28 cellular contexts compared by ENCODE assay signal in genomic region chr10:70533189-70533558, GRCh38. TPM values are rescaled to one million over a fixed set of nuclear protein-coding genes. Genes with fewer than 3 reads are reported as not detected.
"Had no signal": no experiment of that assay in that cellular context is flagged by ENCODE, and none has a peak within 500 bp of the region (broad histone marks: within the 10 kb centered on the region; RNA-seq: fewer than 3 reads in every experiment).

No MANE protein-coding gene starts in this region.

- H3K4me3 Mint-ChIP-seq: dendritic cell treated with granulocyte-macrophage colony-stimulating factor and Interleukin-4, amounts not matched to agents 40 ng/mL and 50 ng/mL, for 4 days; immature natural killer cell; naive thymus-derived CD8-positive, alpha-beta T cell; nephron progenitor cell; stimulated activated naive CD8-positive, alpha-beta T cell treated with anti-CD3 and anti-CD28 coated beads, Interleukin-15, amount 100 ng/mL, for 72 hours; type B pancreatic cell had no signal

- H3K9me3 Mint-ChIP-seq: immature natural killer cell; naive thymus-derived CD8-positive, alpha-beta T cell; nephron progenitor cell; stimulated activated naive CD8-positive, alpha-beta T cell treated with anti-CD3 and anti-CD28 coated beads, Interleukin-15, amount 100 ng/mL, for 72 hours; type B pancreatic cell had no signal

- H3K27me3 ChIP-seq: colonic mucosa, esophagus squamous epithelium, heart right ventricle, pancreas, right lobe of liver, suprapubic skin, vagina had no signal

- H3K9me3 ChIP-seq: colonic mucosa, esophagus squamous epithelium, heart right ventricle, lower lobe of right lung, pancreas, right lobe of liver, suprapubic skin, vagina had no signal

- DNase-seq: colonic mucosa; effector CD8-positive, alpha-beta T cell; erythroblast; esophagus squamous epithelium; foreskin melanocyte; glutamatergic neuron; heart right ventricle; hypothalamus; immature natural killer cell; islet precursor cell; left ventricle myocardium superior; lower lobe of right lung; naive thymus-derived CD8-positive, alpha-beta T cell; nephron progenitor cell; occipital lobe; retina; right lobe of liver; small intestine; stimulated activated CD4-positive, alpha-beta T cell treated with anti-CD3 and anti-CD28 coated beads, Interleukin-15, amount 100 ng/mL, for 24 hours; stimulated activated CD4-positive, alpha-beta T cell treated with anti-CD3 and anti-CD28 coated beads, Interleukin-4, amount 100 ng/mL, for 1 hour; stimulated activated CD8-positive, alpha-beta memory T cell treated with anti-CD3 and anti-CD28 coated beads, Interleukin-4, amount 100 ng/mL, for 48 hours; stimulated activated naive CD4-positive, alpha-beta T cell; stimulated activated naive CD8-positive, alpha-beta T cell treated with anti-CD3 and anti-CD28 coated beads, Interleukin-15, amount 100 ng/mL, for 72 hours had no signal

- FAIRE-seq: pancreas, small intestine had no signal

- H3K27ac ChIP-seq: colonic mucosa, esophagus squamous epithelium, heart right ventricle, lower lobe of right lung, pancreas, right lobe of liver, suprapubic skin, vagina had no signal

- H3K4me1 Mint-ChIP-seq: naive thymus-derived CD8-positive, alpha-beta T cell; stimulated activated naive CD8-positive, alpha-beta T cell treated with anti-CD3 and anti-CD28 coated beads, Interleukin-15, amount 100 ng/mL, for 72 hours had no signal

- H3K4me1 ChIP-seq: colonic mucosa, esophagus squamous epithelium, heart right ventricle, lower lobe of right lung, pancreas, suprapubic skin, vagina had no signal

- H3K4me3 ChIP-seq: colonic mucosa, esophagus squamous epithelium, heart right ventricle, lower lobe of right lung, pancreas, right lobe of liver, suprapubic skin, vagina had no signal

- ATAC-seq: left ventricle myocardium superior; lower lobe of right lung; naive thymus-derived CD8-positive, alpha-beta T cell; pancreas; right lobe of liver had no signal

- H3K27me3 Mint-ChIP-seq: naive thymus-derived CD8-positive, alpha-beta T cell; stimulated activated naive CD8-positive, alpha-beta T cell treated with anti-CD3 and anti-CD28 coated beads, Interleukin-15, amount 100 ng/mL, for 72 hours had no signal

- H3K36me3 Mint-ChIP-seq: immature natural killer cell; naive thymus-derived CD8-positive, alpha-beta T cell; type B pancreatic cell had no signal

- H3K36me3 ChIP-seq: colonic mucosa, pancreas, right lobe of liver, suprapubic skin, vagina had no signal

- H3K27ac Mint-ChIP-seq: dendritic cell treated with granulocyte-macrophage colony-stimulating factor and Interleukin-4, amounts not matched to agents 40 ng/mL and 50 ng/mL, for 4 days; nephron progenitor cell; type B pancreatic cell had no signal

RNA-seq across cellular contexts. Expression of gene PALD1, which starts 54.6 kb away (rescaled TPM):
- total RNA-seq: naive thymus-derived CD8-positive, alpha-beta T cell had no signal
